ENCODE assay signal across 10 cellular contexts in the genomic region with DNA sequence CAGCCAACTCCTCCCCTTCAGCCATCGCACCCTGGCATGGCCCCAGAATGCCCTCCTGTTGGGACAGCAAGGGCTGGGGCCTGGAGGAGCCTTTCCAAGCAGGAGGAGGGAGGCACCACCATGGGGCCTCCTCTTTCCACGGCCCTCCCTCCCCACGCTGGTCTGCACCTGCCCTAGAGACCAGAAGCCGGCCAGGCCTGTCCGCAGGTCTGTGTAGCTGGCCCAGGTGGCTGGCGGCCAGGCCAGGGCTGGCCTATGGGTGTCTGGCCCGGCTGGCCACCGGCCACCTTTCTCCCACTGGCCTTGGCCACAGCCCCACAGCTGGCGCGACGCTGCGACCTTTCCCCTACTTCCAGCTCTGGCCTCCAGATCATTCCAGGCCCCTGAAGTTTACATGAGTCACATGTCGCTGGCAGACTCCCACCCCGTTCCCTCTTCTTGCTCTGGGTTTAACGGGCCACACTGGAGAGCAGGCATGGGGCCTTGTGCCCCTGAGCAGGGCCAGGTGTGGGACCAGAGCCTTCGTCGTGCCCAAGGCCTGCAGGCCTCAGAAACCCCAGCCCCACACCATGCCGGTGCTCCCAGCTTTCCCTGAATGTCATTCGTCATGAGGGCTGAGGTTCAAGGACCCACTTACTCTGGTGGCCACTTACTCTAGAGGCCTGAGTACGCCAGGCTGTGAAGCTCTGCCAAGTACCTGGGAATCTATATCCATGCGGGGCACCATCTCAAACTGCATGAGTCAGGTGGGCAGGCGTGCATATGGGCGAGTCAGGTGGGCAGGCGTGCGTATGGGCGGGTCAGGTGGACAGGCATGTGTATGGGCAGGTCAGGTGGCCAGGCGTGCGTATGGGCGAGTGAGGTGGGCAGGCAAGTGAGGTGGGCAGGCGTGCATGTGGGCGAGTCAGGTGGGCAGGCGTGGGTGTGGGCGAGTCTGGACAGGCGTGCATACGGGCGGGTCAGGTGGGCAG. TPM values are rescaled to one million over a fixed set of nuclear protein-coding genes. Genes with fewer than 3 reads are reported as not detected.
DNase-seq lines count a peak whose midpoint lies in the region; ATAC-seq and TF ChIP-seq lines count a peak whose summit lies in the region.
"Had no signal": no experiment of that assay in that cellular context is flagged by ENCODE, and none has a peak within 500 bp of the region (broad histone marks: within the 10 kb centered on the region; RNA-seq: fewer than 3 reads in every experiment).

No MANE protein-coding gene starts in this region.

- intact Hi-C loops in upper lobe of right lung (cut with DNase I), result no loop called here
- intact Hi-C loops in CD4-positive, alpha-beta memory T cell (cut with micrococcal nuclease), result no loop called here

- no peaks in the 10 kb centered on the region for H3K27me3 ChIP-seq in MG63
- no peaks in the 10 kb centered on the region for H3K27me3 ChIP-seq in upper lobe of right lung
- H3K27me3 ChIP-seq in CD4-positive, alpha-beta memory T cell (ENCODE audit: insufficient read depth, low read length), result no peaks in the 10 kb centered on the region

- DNase-seq in MG63 (peak; percentile 94), fibroblast of mammary gland (ENCODE audit: low read depth) (peak; percentile 74), myocyte (ENCODE audit: low read depth) (peak; percentile 84), upper lobe of right lung (peak; percentile 79), NCI-H69 (lab: John Stamatoyannopoulos, UW) (no peak)
- no peak for DNase-seq in CD4-positive, alpha-beta memory T cell
- DNase-seq: activated gamma-delta T cell; NK-92 treated with Interleukin-12 subunit alpha and Interleukin-12 subunit beta, amount 100 ng/mL, for 24 hours had no signal

- no peaks in the 10 kb centered on the region for H3K9me3 Mint-ChIP-seq in CD4-positive, alpha-beta memory T cell

- H3K36me3 ChIP-seq in MG63 (no peaks in the 10 kb centered on the region), upper lobe of right lung (no peaks in the 10 kb centered on the region)
- H3K36me3 ChIP-seq in CD4-positive, alpha-beta memory T cell (ENCODE audit: insufficient read depth, low read length), result no peaks in the 10 kb centered on the region

- TF ChIP-seq CTCF in fibroblast of mammary gland (conservative IDR thresholded peaks at IDR 0.05; ENCODE audit: control insufficient read depth, insufficient read depth, low read depth, low read length), result no peak
- TF ChIP-seq CTCF in upper lobe of right lung (IDR thresholded peaks at IDR 0.05), result no peak

- H3K36me3 Mint-ChIP-seq in CD4-positive, alpha-beta memory T cell, result no peaks in the 10 kb centered on the region

- H3K4me3 ChIP-seq in MG63 (no peak overlapping the region), fibroblast of mammary gland (ENCODE audit: control insufficient read depth, low read depth, low read length) (no peak overlapping the region), upper lobe of right lung (no peak overlapping the region)
- H3K4me3 ChIP-seq in CD4-positive, alpha-beta memory T cell (ENCODE audit: low read length in 2 of 2), result no peak overlapping the region

- POLR2A ChIA-PET in CD4-positive, alpha-beta memory T cell (lab: Charles Lee; ENCODE audit: partially characterized antibody), result no interaction called here

- H3K4me3 Mint-ChIP-seq in CD4-positive, alpha-beta memory T cell, result no peak overlapping the region

- peak overlapping the region; percentile 66 for H3K27ac ChIP-seq in upper lobe of right lung
- no peak overlapping the region for H3K27ac ChIP-seq in CD4-positive, alpha-beta memory T cell (ENCODE audit: low read depth, low read length)
- H3K27ac ChIP-seq: KMS-11 had no signal

- CTCF ChIA-PET in CD4-positive, alpha-beta memory T cell (lab: Charles Lee; ENCODE audit: partially characterized antibody), result interaction anchor here (2.4 kb wide), 1 partner anchor 26 kb away, joined by 7 read pairs; no protein-coding TSS in a partner anchor

- no peak overlapping the region for H3K27ac Mint-ChIP-seq in CD4-positive, alpha-beta memory T cell

- peaks cover 9% of the 10 kb centered on the region for H3K4me1 ChIP-seq in upper lobe of right lung
- no peaks in the 10 kb centered on the region for H3K4me1 ChIP-seq in CD4-positive, alpha-beta memory T cell (ENCODE audit: insufficient read depth, low read length)

- peaks cover 5 to 14% of the 10 kb centered on the region in 2 donors for H3K27me3 Mint-ChIP-seq in CD4-positive, alpha-beta memory T cell

- H3K4me1 Mint-ChIP-seq in CD4-positive, alpha-beta memory T cell, result peaks cover 0 to 1% (median 0%) of the 10 kb centered on the region in 4 donors

- H3K9me3 ChIP-seq in MG63 (no peaks in the 10 kb centered on the region), upper lobe of right lung (no peaks in the 10 kb centered on the region)
- H3K9me3 ChIP-seq in CD4-positive, alpha-beta memory T cell (ENCODE audit: control insufficient read depth in 1 of 2, low read length in 2 of 2), result no peaks in the 10 kb centered on the region

- ATAC-seq in upper lobe of right lung (peak; percentile 57), HG02981 (IDR thresholded peaks at IDR 0.05; ENCODE audit: unreplicated experiment) (no peak)

RNA-seq across cellular contexts. Expression of gene KLF11, which starts 33.3 kb away (rescaled TPM):
- 2.0 and 2.4 TPM in 2 replicates for total RNA-seq in MG63 (2014; rRNA removed; shearing (Covaris generic); ENCODE audit: low replicate concordance)
- 4.6 and 5.1 TPM in 2 replicates for total RNA-seq in myocyte
- 6.2 TPM for polyA plus RNA-seq in myocyte (2012)
- 45.6 TPM for total RNA-seq in upper lobe of right lung
- total RNA-seq in CD4-positive, alpha-beta memory T cell, result 1 to 10 TPM; 7.0 TPM
- 1 to 10 TPM; 8.8 to 9.8 TPM for polyA plus RNA-seq in CD4-positive, alpha-beta memory T cell

RNA-seq across cellular contexts. Expression of gene GRHL1, which starts 58.6 kb away (rescaled TPM):
- 0.46 TPM in 1 of 2 replicates, not detected in the other for total RNA-seq in MG63 (2014; rRNA removed; shearing (Covaris generic); ENCODE audit: low replicate concordance)
- total RNA-seq in myocyte, result 0.47 and 1.4 TPM in 2 replicates
- 0.55 TPM for polyA plus RNA-seq in myocyte (2012)
- total RNA-seq in upper lobe of right lung, result 2.7 TPM
- under 1 TPM; 0.33 to 0.49 TPM for total RNA-seq in CD4-positive, alpha-beta memory T cell
- under 1 TPM; 0.14 to 0.33 TPM for polyA plus RNA-seq in CD4-positive, alpha-beta memory T cell

Comparison
In these comparisons a context has a peak if more than half of its experiments do, and no peak if none do; other contexts are left out.
1. DNase-seq: peak in MG63 (single experiment), fibroblast of mammary gland (single experiment), myocyte (single experiment) and upper lobe of right lung (single experiment); none in NCI-H69 (single experiment) and CD4-positive, alpha-beta memory T cell (0 of 5).